Comparison of ENCODE assay signal across 31 cellular contexts in genomic region chr4:142311916-142312315, GRCh38.
"Had no signal": no experiment of that assay in that cellular context is flagged by ENCODE, and none has a peak within 500 bp of the region (broad histone marks: within the 10 kb centered on the region; RNA-seq: fewer than 3 reads in every experiment).

No MANE protein-coding gene starts in this region.

- ATAC-seq: activated CD4-positive, alpha-beta T cell treated with anti-CD3 and anti-CD28 coated beads for 36 hours; activated T-cell treated with anti-CD3 and anti-CD28 coated beads, Interleukin-2, amount 50 U/mL, for 72 hours; foreskin keratinocyte; T-cell had no signal

- H3K27me3 Mint-ChIP-seq: activated CD4-positive, alpha-beta memory T cell treated with anti-CD3 and anti-CD28 coated beads, Interleukin-2, amount 10 ng/mL, durations not matched to agents 7 days and 5 days; activated CD4-positive, alpha-beta T cell treated with anti-CD3 and anti-CD28 coated beads for 36 hours; activated CD4-positive, alpha-beta T cell treated with anti-CD3 and anti-CD28 coated beads, Interleukin-2, amount 10 ng/mL, durations not matched to agents 24 days and 14 days; activated naive CD8-positive, alpha-beta T cell; activated T-cell treated with anti-CD3 and anti-CD28 coated beads, Interleukin-2, amount 50 U/mL, for 24 hours; central memory CD8-positive, alpha-beta T cell; dendritic cell treated with granulocyte-macrophage colony-stimulating factor and Interleukin-4, amounts not matched to agents 40 ng/mL and 50 ng/mL, for 4 days; T-cell had no signal

- H3K4me3 Mint-ChIP-seq: activated CD4-positive, alpha-beta memory T cell treated with anti-CD3 and anti-CD28 coated beads, Interleukin-2, amount 10 ng/mL, durations not matched to agents 7 days and 5 days; activated CD4-positive, alpha-beta T cell treated with anti-CD3 and anti-CD28 coated beads for 36 hours; activated CD4-positive, alpha-beta T cell treated with anti-CD3 and anti-CD28 coated beads, Interleukin-2, amount 10 ng/mL, durations not matched to agents 24 days and 14 days; activated naive CD8-positive, alpha-beta T cell; activated T-cell treated with anti-CD3 and anti-CD28 coated beads, Interleukin-2, amount 50 U/mL, for 24 hours; activated T-cell treated with anti-CD3 and anti-CD28 coated beads, Interleukin-2, amount 50 U/mL, for 72 hours; central memory CD8-positive, alpha-beta T cell; dendritic cell treated with granulocyte-macrophage colony-stimulating factor and Interleukin-4, amounts not matched to agents 40 ng/mL and 50 ng/mL, for 4 days; endodermal cell; T-helper 1 cell treated with Interleukin-12 subunit alpha and Interleukin-12 subunit beta and Interleukin-4 antibody, amounts not matched to agents 30 μg/mL and 1 μg/mL, for 36 hours; T-helper 2 cell treated with Interferon-gamma antibody and Interleukin-4, amounts not matched to agents 5 μg/mL and 100 μg/mL, for 36 hours had no signal

- DNase-seq: activated CD4-positive, alpha-beta memory T cell treated with anti-CD3 and anti-CD28 coated beads, Interleukin-2, amount 10 ng/mL, durations not matched to agents 7 days and 5 days; activated CD4-positive, alpha-beta T cell treated with anti-CD3 and anti-CD28 coated beads for 36 hours; activated CD4-positive, alpha-beta T cell treated with anti-CD3 and anti-CD28 coated beads, Interleukin-2, amount 50 U/mL, for 4 hours; activated CD4-positive, CD25-positive, alpha-beta regulatory T cell; activated CD4-positive, CD25-positive, alpha-beta regulatory T cell treated with anti-CD3 and anti-CD28 coated beads, Interleukin-2, amount 50 U/mL, for 72 hours; activated CD8-positive, alpha-beta memory T cell treated with anti-CD3 and anti-CD28 coated beads, Interleukin-2, amount 50 U/mL, for 48 hours; activated effector memory CD4-positive, alpha-beta T cell treated with Interleukin-2 at 50 U/mL for 16 hours; activated gamma-delta T cell treated with Interleukin-2 at 50 U/mL for 16 hours; activated naive CD4-positive, alpha-beta T cell treated with anti-CD3 and anti-CD28 coated beads, Interleukin-2, amount 50 U/mL, for 16 hours; activated naive CD4-positive, alpha-beta T cell treated with Interleukin-2 at 50 U/mL for 16 hours; activated T-cell treated with anti-CD3 and anti-CD28 coated beads for 4 hours; activated T-cell treated with anti-CD3 and anti-CD28 coated beads, Interleukin-2, amount 50 U/mL, for 24 hours; activated T-cell treated with anti-CD3 and anti-CD28 coated beads, Interleukin-2, amount 50 U/mL, for 72 hours; amniotic stem cell; anterior cingulate cortex; brain microvascular endothelial cell; dorsolateral prefrontal cortex; effector memory CD4-positive, alpha-beta T cell; endodermal cell; erythroblast; foreskin keratinocyte; head of caudate nucleus; T-cell; T1000 had no signal

- H3K27ac Mint-ChIP-seq: activated CD4-positive, alpha-beta memory T cell treated with anti-CD3 and anti-CD28 coated beads, Interleukin-2, amount 10 ng/mL, durations not matched to agents 7 days and 5 days; activated CD4-positive, alpha-beta T cell treated with anti-CD3 and anti-CD28 coated beads, Interleukin-2, amount 10 ng/mL, durations not matched to agents 24 days and 14 days; dendritic cell treated with granulocyte-macrophage colony-stimulating factor and Interleukin-4, amounts not matched to agents 40 ng/mL and 50 ng/mL, for 4 days; endodermal cell; T-helper 1 cell treated with Interleukin-12 subunit alpha and Interleukin-12 subunit beta and Interleukin-4 antibody, amounts not matched to agents 30 μg/mL and 1 μg/mL, for 36 hours; T-helper 2 cell treated with Interferon-gamma antibody and Interleukin-4, amounts not matched to agents 5 μg/mL and 100 μg/mL, for 36 hours had no signal

- H3K9me3 ChIP-seq: esophagus muscularis mucosa had no signal
